In the genomic region with DNA sequence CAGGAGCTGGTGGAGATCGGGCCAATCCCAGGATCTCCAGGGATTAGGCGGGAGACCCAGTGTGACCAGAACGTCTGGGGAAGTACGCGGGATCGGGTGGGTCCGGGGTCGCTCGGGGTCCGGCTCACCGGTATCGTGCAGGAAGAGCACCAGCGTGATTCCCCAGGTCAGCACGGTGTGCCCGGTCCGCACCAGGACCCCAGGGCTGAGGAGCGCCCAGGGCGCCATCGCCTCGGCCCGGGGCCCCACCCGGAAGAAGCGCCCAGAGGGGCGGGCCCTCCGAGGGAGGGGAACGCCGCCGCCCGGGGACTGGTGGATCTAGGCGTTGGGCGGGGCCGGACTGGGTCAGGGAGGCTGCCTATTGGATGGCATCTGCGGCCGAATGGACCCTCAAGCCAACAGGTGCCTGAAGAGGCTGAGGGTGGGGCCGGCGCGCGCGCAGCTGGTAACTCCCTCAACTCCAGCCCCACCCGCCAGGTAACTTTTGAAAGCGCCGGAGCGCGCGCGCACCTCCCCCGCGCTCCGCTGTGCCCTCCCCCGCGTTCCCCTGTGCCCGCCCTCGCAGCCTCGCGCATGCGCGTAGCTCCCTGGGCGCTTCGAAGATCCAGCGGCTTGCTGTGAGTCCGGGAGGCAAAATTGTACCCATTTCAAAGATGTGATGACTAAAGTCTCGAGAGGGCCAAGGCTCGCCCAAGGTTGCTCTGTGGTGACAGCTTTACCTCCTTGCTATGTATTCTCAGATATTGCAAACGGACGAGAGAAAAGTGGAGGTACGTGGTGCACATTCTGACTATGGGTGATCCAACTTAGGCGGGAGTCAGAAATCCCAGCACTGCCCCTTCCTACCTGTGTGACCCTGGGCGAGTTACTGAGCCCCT, we compare ENCODE assay signal across 8 cellular contexts. TPM values are rescaled to one million over a fixed set of nuclear protein-coding genes. Genes with fewer than 3 reads are reported as not detected.
DNase-seq lines count a peak whose midpoint lies in the region; ATAC-seq and TF ChIP-seq lines count a peak whose summit lies in the region.

A gene with protein sequence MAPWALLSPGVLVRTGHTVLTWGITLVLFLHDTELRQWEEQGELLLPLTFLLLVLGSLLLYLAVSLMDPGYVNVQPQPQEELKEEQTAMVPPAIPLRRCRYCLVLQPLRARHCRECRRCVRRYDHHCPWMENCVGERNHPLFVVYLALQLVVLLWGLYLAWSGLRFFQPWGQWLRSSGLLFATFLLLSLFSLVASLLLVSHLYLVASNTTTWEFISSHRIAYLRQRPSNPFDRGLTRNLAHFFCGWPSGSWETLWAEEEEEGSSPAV (minus strand): TSS at position 262 of the 878 bp plus-strand sequence. CDS start 34 bp downstream, at position 228.

- TF ChIP-seq CTCF in SU-DHL-6 (IDR thresholded peaks at IDR 0.05; ENCODE audit: insufficient read depth, low read length, poor library complexity, severe bottlenecking): no peak
- no peak for TF ChIP-seq CTCF in ovary (IDR thresholded peaks at IDR 0.05)
- TF ChIP-seq CTCF in thyroid gland (IDR thresholded peaks at IDR 0.05): no peak

- no peaks in the 10 kb centered on the region for H3K4me1 ChIP-seq in ovary (ENCODE audit: insufficient read depth)
- H3K4me1 ChIP-seq in thyroid gland: peaks cover 8 to 16% of the 10 kb centered on the region in 2 donors

- DNase-seq in NCI-H128 (lab: John Stamatoyannopoulos, UW; ENCODE audit: unreplicated experiment) (peak; percentile 97), Right ventricle myocardium inferior (ENCODE audit: missing footprints) (peak; percentile 99), ovary (peak; percentile 88 to 93 (median 92)), thyroid gland (peak; percentile 100)
- peak; percentile 99 for DNase-seq in activated naive CD8-positive, alpha-beta T cell treated with anti-CD3 and anti-CD28 coated beads, Interleukin-2, amount 10 ng/mL, durations not matched to agents 7 days and 5 days

- H3K4me3 Mint-ChIP-seq in activated naive CD8-positive, alpha-beta T cell treated with anti-CD3 and anti-CD28 coated beads, Interleukin-2, amount 10 ng/mL, durations not matched to agents 7 days and 5 days: peak within 1 kb of the TSS; percentile 91

- intact Hi-C loops in Right ventricle myocardium inferior (cut with DNase I): loop anchor here (2.0 kb wide), 1 partner anchor 21 kb away; the partner anchor contains the start of gene PKN3
- intact Hi-C loops in ovary (cut with DNase I): no loop called here
- intact Hi-C loops in thyroid gland (cut with DNase I): loop anchor here (10.0 kb wide), 1 partner anchor 89 kb away; no protein-coding TSS in a partner anchor

- H3K9me2 ChIP-seq in SU-DHL-6 (replicated peaks; ENCODE audit: insufficient read depth, low read length): no peaks in the 10 kb centered on the region

- H3K27ac ChIP-seq in SU-DHL-6 (ENCODE audit: low read depth, low read length) (peak within 1 kb of the TSS; percentile 62), ovary (peak within 1 kb of the TSS in 1 of 2 donors; percentile 78), thyroid gland (peak within 1 kb of the TSS; percentile 27 to 46 (median 27))

- WGBS in ovary, 3 donors: 1 to 2% (median 1%) methylated on average over 60 to 68 of the region's 68 CpGs
- 4 to 6% methylated on average over 28 to 39 of the region's 68 CpGs for WGBS in thyroid gland, 2 donors

- TF ChIP-seq POLR2A in GM10847 (IDR thresholded peaks at IDR 0.05; ENCODE audit: extremely low read depth, insufficient read length) (peak; percentile 98), ovary (IDR thresholded peaks at IDR 0.05) (no peak), thyroid gland (IDR thresholded peaks at IDR 0.05) (peak in 1 of 2 donors; percentile 73)

- peak within 1 kb of the TSS; percentile 98 for H3K4me2 ChIP-seq in SU-DHL-6 (ENCODE audit: low read depth, low read length, poor library complexity, severe bottlenecking)

- H3K9me3 Mint-ChIP-seq in activated naive CD8-positive, alpha-beta T cell treated with anti-CD3 and anti-CD28 coated beads, Interleukin-2, amount 10 ng/mL, durations not matched to agents 7 days and 5 days: no peaks in the 10 kb centered on the region

- H3K4me1 Mint-ChIP-seq in activated naive CD8-positive, alpha-beta T cell treated with anti-CD3 and anti-CD28 coated beads, Interleukin-2, amount 10 ng/mL, durations not matched to agents 7 days and 5 days: peaks cover 32% of the 10 kb centered on the region

- H4K20me1 ChIP-seq in SU-DHL-6 (ENCODE audit: low read depth, low read length): no peaks in the 10 kb centered on the region

- ATAC-seq in HG02678 (IDR thresholded peaks at IDR 0.05; ENCODE audit: unreplicated experiment) (peak; percentile 98), Right ventricle myocardium inferior (peak; percentile 93)
- ATAC-seq in activated naive CD8-positive, alpha-beta T cell treated with anti-CD3 and anti-CD28 coated beads, Interleukin-2, amount 10 ng/mL, durations not matched to agents 7 days and 5 days (ENCODE audit: low read depth): peak; percentile 99

- peaks cover 5% of the 10 kb centered on the region; the same call in 1 of the 2 replicates for H3F3A ChIP-seq in SU-DHL-6 (ENCODE audit: insufficient read depth)

- peak within 1 kb of the TSS; percentile 99 for H3K4me3 ChIP-seq in SU-DHL-6 (ENCODE audit: insufficient read depth, low read length, poor library complexity, severe bottlenecking)
- peak within 1 kb of the TSS; percentile 50 for H3K4me3 ChIP-seq in ovary
- H3K4me3 ChIP-seq in thyroid gland (replicated peaks in 1 of 3): peak within 1 kb of the TSS; percentile 47 to 62 (median 60)

- peak within 1 kb of the TSS; percentile 100 for H3K9ac ChIP-seq in SU-DHL-6 (ENCODE audit: low read length)

- H3K27me3 Mint-ChIP-seq in activated naive CD8-positive, alpha-beta T cell treated with anti-CD3 and anti-CD28 coated beads, Interleukin-2, amount 10 ng/mL, durations not matched to agents 7 days and 5 days: no peaks in the 10 kb centered on the region

- TF ChIP-seq EP300 in ovary (IDR thresholded peaks at IDR 0.05): no peak

- H3K36me3 ChIP-seq in SU-DHL-6 (ENCODE audit: low read length): no peaks in the 10 kb centered on the region
- H3K36me3 ChIP-seq in ovary: no peaks in the 10 kb centered on the region
- H3K36me3 ChIP-seq in thyroid gland: no peaks in the 10 kb centered on the region

- peak within 1 kb of the TSS; percentile 89 for H3K27ac Mint-ChIP-seq in activated naive CD8-positive, alpha-beta T cell treated with anti-CD3 and anti-CD28 coated beads, Interleukin-2, amount 10 ng/mL, durations not matched to agents 7 days and 5 days

- H3K9me3 ChIP-seq in SU-DHL-6 (ENCODE audit: insufficient read depth, low read length) (no peaks in the 10 kb centered on the region), ovary (no peaks in the 10 kb centered on the region), thyroid gland (no peaks in the 10 kb centered on the region)

- POLR2A ChIA-PET in activated naive CD8-positive, alpha-beta T cell treated with anti-CD3 and anti-CD28 coated beads, Interleukin-2, amount 10 ng/mL, durations not matched to agents 7 days and 5 days (lab: Charles Lee): interaction anchor here (0.5 to 2.5 kb wide), 22 partner anchors 9 to 448 kb away, joined by 3 to 14 read pairs (median 4); partner anchors contain the start of genes DYNC2I2, ENDOG, GOLGA2 and PKN3

- no peaks in the 10 kb centered on the region for H3K36me3 Mint-ChIP-seq in activated naive CD8-positive, alpha-beta T cell treated with anti-CD3 and anti-CD28 coated beads, Interleukin-2, amount 10 ng/mL, durations not matched to agents 7 days and 5 days

- peaks cover 32% of the 10 kb centered on the region for H3K79me2 ChIP-seq in SU-DHL-6 (ENCODE audit: insufficient read depth, low read length)

- H3K27me3 ChIP-seq in SU-DHL-6 (ENCODE audit: low read length) (no peaks in the 10 kb centered on the region), ovary (no peaks in the 10 kb centered on the region), thyroid gland (no peaks in the 10 kb centered on the region)

- H2AFZ ChIP-seq in SU-DHL-6 (ENCODE audit: low read depth, low read length, severe bottlenecking): peak within 1 kb of the TSS; percentile 75

RNA-seq across cellular contexts. Expression of the gene that starts here (rescaled TPM):
- 10 to 100 TPM; 64.1 to 68.9 TPM for total RNA-seq in activated naive CD8-positive, alpha-beta T cell treated with anti-CD3 and anti-CD28 coated beads, Interleukin-2, amount 10 ng/mL, durations not matched to agents 7 days and 5 days
- 6.4 TPM for total RNA-seq in Right ventricle myocardium inferior
- total RNA-seq in ovary: 10 to 100 TPM in 2 of 7 donors, 1 to 10 TPM in 5; 5.7 to 27.1 (median 7.0) TPM
- polyA plus RNA-seq in ovary: 10 to 100 TPM in 1 of 2 donors, under 1 TPM in 1; 0.30 to 12.5 TPM
- total RNA-seq in thyroid gland: 10 to 100 TPM; 21.2 to 45.7 (median 33.7) TPM

Comparison
In these comparisons a context has a peak if more than half of its experiments do, and no peak if none do; other contexts are left out.
1. intact Hi-C loops: an anchor here in Right ventricle myocardium inferior (2.0 kb wide) and thyroid gland (10.0 kb wide); none called in ovary.